ENCODE assay signal across 24 cellular contexts in the genomic region with DNA sequence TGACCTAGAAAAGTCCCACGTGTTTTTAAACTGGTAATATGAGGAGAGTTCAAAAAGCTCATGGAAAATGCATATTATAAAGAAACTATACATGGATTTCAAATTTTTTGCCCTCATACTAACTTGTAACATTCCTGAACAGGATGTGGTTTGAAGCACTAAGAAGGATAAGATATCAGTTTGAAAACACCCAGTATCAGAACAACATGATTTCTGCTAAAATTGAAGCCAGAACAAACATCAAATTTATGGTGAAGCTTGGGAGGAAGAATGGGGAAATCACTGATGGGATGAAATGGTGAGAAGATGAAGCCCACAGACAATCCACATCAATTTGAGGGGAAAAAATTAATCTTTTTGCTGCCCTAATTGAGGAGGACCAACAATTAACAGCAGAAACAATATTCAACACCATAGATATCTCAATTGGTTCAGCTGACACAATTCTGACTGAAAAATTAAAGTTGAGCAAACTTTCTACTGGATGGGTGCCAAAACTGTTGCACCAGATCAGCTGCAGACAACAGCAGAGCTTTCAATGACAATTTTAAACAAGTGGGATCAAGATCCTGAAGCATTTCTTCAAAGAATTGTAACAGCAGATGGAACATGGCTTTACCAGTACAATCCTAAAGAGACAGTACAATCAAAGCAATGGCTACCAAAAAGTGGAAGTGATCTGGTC.
DNase-seq lines count a peak whose midpoint lies in the region; ATAC-seq and TF ChIP-seq lines count a peak whose summit lies in the region.
"Had no signal": no experiment of that assay in that cellular context is flagged by ENCODE, and none has a peak within 500 bp of the region (broad histone marks: within the 10 kb centered on the region; RNA-seq: fewer than 3 reads in every experiment).

No MANE protein-coding gene starts in this region.

- no peak overlapping the region for H3K4me2 ChIP-seq in GM23248 (ENCODE audit: unreplicated experiment)
- H3K4me2 ChIP-seq: KMS-11 had no signal

- no peaks in the 10 kb centered on the region for H3K36me3 Mint-ChIP-seq in osteocyte (ENCODE audit: unreplicated experiment)
- no peaks in the 10 kb centered on the region for H3K36me3 Mint-ChIP-seq in T-helper 17 cell (ENCODE audit: low read depth)
- H3K36me3 Mint-ChIP-seq: activated naive CD4-positive, alpha-beta T cell treated with anti-CD3 and anti-CD28 coated beads, Interleukin-2, amount 10 ng/mL, durations not matched to agents 7 days and 5 days had no signal

- H3K4me3 ChIP-seq in GM23248 = no peak overlapping the region
- no peak overlapping the region for H3K4me3 ChIP-seq in adipocyte (ENCODE audit: low read length)
- H3K4me3 ChIP-seq: BLaER1 treated with 17β-estradiol and CSF1 and Interleukin-3, amounts not matched to agents 10 nM and 100 nM; cardiac muscle cell; lower lobe of right lung had no signal

- no peak for ATAC-seq in T-helper 17 cell
- no peak for ATAC-seq in HG02642 (IDR thresholded peaks at IDR 0.05; ENCODE audit: poor library complexity, unreplicated experiment)
- ATAC-seq: lower lobe of right lung had no signal

- in situ Hi-C loops in GM23248 (cut with MboI) = no loop called here

- DNase-seq in GM23248 (peak; percentile 28), adipocyte (ENCODE audit: low read depth) (peak; percentile 81), fibroblast of gingiva (ENCODE audit: low read depth) (peak; percentile 51), osteocyte (ENCODE audit: extremely low spot score, unreplicated experiment) (no peak), GM03348 (ENCODE audit: low spot score) (no peak), T-helper 17 cell (no peak)
- DNase-seq: activated B cell treated with CpG ODN at 0.5 μM for 24 hours; activated CD4-positive, alpha-beta T cell treated with anti-CD3 and anti-CD28 coated beads, Interleukin-2, amount 50 U/mL, for 4 hours; activated naive CD4-positive, alpha-beta T cell treated with anti-CD3 and anti-CD28 coated beads, Interleukin-2, amount 10 ng/mL, durations not matched to agents 7 days and 5 days; amygdala; HCEC 1CT; head of caudate nucleus; lower lobe of right lung; NCI-H1694 treated with DMSO at 0.1 percent for 48 hours; NCI-H526; SHP77 treated with DMSO at 0.1 percent for 48 hours; stimulated activated CD4-positive, alpha-beta T cell treated with anti-CD3 and anti-CD28 coated beads, Interleukin-4, amount 100 ng/mL, for 1 hour; trophoblast cell had no signal

- no peaks in the 10 kb centered on the region for H3K9me3 Mint-ChIP-seq in osteocyte (ENCODE audit: unreplicated experiment)
- H3K9me3 Mint-ChIP-seq: activated naive CD4-positive, alpha-beta T cell treated with anti-CD3 and anti-CD28 coated beads, Interleukin-2, amount 10 ng/mL, durations not matched to agents 7 days and 5 days had no signal

- H3K36me3 ChIP-seq in GM23248 (ENCODE audit: low read depth) = no peaks in the 10 kb centered on the region
- H3K36me3 ChIP-seq in adipocyte (ENCODE audit: control insufficient read depth, insufficient read depth, low read length, severe bottlenecking) = no peaks in the 10 kb centered on the region
- H3K36me3 ChIP-seq: BLaER1 treated with 17β-estradiol and CSF1 and Interleukin-3, amounts not matched to agents 10 nM and 100 nM; cardiac muscle cell; lower lobe of right lung had no signal

- H3K27ac ChIP-seq in GM23248 = no peak overlapping the region
- H3K27ac ChIP-seq: BLaER1 treated with 17β-estradiol and CSF1 and Interleukin-3, amounts not matched to agents 10 nM and 100 nM; cardiac muscle cell; KMS-11; lower lobe of right lung; parathyroid adenoma had no signal

- H3K27me3 Mint-ChIP-seq in osteocyte (ENCODE audit: unreplicated experiment) (no peaks in the 10 kb centered on the region), T-helper 17 cell (no peaks in the 10 kb centered on the region)
- H3K27me3 Mint-ChIP-seq: activated B cell treated with CpG ODN at 0.5 μM for 24 hours; activated naive CD4-positive, alpha-beta T cell treated with anti-CD3 and anti-CD28 coated beads, Interleukin-2, amount 10 ng/mL, durations not matched to agents 7 days and 5 days had no signal

- H3K27me3 ChIP-seq in GM23248 (replicated peaks; ENCODE audit: insufficient read depth) (no peaks in the 10 kb centered on the region), adipocyte (replicated peaks; ENCODE audit: control insufficient read depth, insufficient read depth, low read length) (no peaks in the 10 kb centered on the region)
- H3K27me3 ChIP-seq: BLaER1 treated with 17β-estradiol and CSF1 and Interleukin-3, amounts not matched to agents 10 nM and 100 nM; cardiac muscle cell had no signal

- no peak overlapping the region for H3K9ac ChIP-seq in GM23248
- no peak overlapping the region for H3K9ac ChIP-seq in adipocyte (ENCODE audit: low read length)
- H3K9ac ChIP-seq: BLaER1 treated with 17β-estradiol and CSF1 and Interleukin-3, amounts not matched to agents 10 nM and 100 nM; KMS-11; parathyroid adenoma had no signal

- H3K4me1 Mint-ChIP-seq in osteocyte (ENCODE audit: unreplicated experiment) = peaks cover 14% of the 10 kb centered on the region
- H3K4me1 Mint-ChIP-seq in T-helper 17 cell = no peaks in the 10 kb centered on the region
- H3K4me1 Mint-ChIP-seq: activated naive CD4-positive, alpha-beta T cell treated with anti-CD3 and anti-CD28 coated beads, Interleukin-2, amount 10 ng/mL, durations not matched to agents 7 days and 5 days had no signal

- no peaks in the 10 kb centered on the region for H3K9me2 ChIP-seq in GM23248 (ENCODE audit: insufficient read depth)

- H3K4me1 ChIP-seq in GM23248 (ENCODE audit: insufficient read depth) (peaks cover 4% of the 10 kb centered on the region; the same call in 1 of the 2 replicates), adipocyte (ENCODE audit: control insufficient read depth, insufficient read depth, low read length) (peaks cover 13% of the 10 kb centered on the region)
- H3K4me1 ChIP-seq: lower lobe of right lung, parathyroid adenoma had no signal

- H3K9me3 ChIP-seq in GM23248 (ENCODE audit: low read depth) (no peaks in the 10 kb centered on the region), adipocyte (ENCODE audit: control insufficient read depth, low read length) (no peaks in the 10 kb centered on the region), T-helper 17 cell (ENCODE audit: control insufficient read depth, low read length, poor library complexity, severe bottlenecking) (no peaks in the 10 kb centered on the region)
- H3K9me3 ChIP-seq: lower lobe of right lung had no signal

- no peak for TF ChIP-seq CTCF in osteocyte (IDR thresholded peaks at IDR 0.05)

- H3K27ac Mint-ChIP-seq in osteocyte (ENCODE audit: unreplicated experiment) = peak overlapping the region; percentile 21
- H3K27ac Mint-ChIP-seq in T-helper 17 cell = no peak overlapping the region
- H3K27ac Mint-ChIP-seq: activated B cell treated with CpG ODN at 0.5 μM for 24 hours; activated naive CD4-positive, alpha-beta T cell treated with anti-CD3 and anti-CD28 coated beads, Interleukin-2, amount 10 ng/mL, durations not matched to agents 7 days and 5 days; dendritic cell treated with granulocyte-macrophage colony-stimulating factor and Interleukin-4, amounts not matched to agents 40 ng/mL and 50 ng/mL, for 4 days had no signal

- no peaks in the 10 kb centered on the region for H3F3A ChIP-seq in GM23248 (ENCODE audit: insufficient read depth)

- H3K4me3 Mint-ChIP-seq in osteocyte (ENCODE audit: unreplicated experiment) (no peak overlapping the region), T-helper 17 cell (no peak overlapping the region)
- H3K4me3 Mint-ChIP-seq: activated B cell treated with CpG ODN at 0.5 μM for 24 hours; activated naive CD4-positive, alpha-beta T cell treated with anti-CD3 and anti-CD28 coated beads, Interleukin-2, amount 10 ng/mL, durations not matched to agents 7 days and 5 days; dendritic cell treated with granulocyte-macrophage colony-stimulating factor and Interleukin-4, amounts not matched to agents 40 ng/mL and 50 ng/mL, for 4 days had no signal

- H2AFZ ChIP-seq in GM23248 = no peak overlapping the region
- H2AFZ ChIP-seq: parathyroid adenoma had no signal

- H3K79me2 ChIP-seq in GM23248 (ENCODE audit: insufficient read depth) = no peaks in the 10 kb centered on the region
- H3K79me2 ChIP-seq: parathyroid adenoma had no signal

- WGBS in GM23248 (ENCODE audit: low coverage in 1 of 2, low lambda C conversion rate in 2 of 2, missing lambda C conversion rate in 2 of 2), 2 experiments = 23 to 32% methylated on average over 1 of the region's 1 CpG

- no peaks in the 10 kb centered on the region for H4K20me1 ChIP-seq in GM23248 (ENCODE audit: insufficient read depth)
- H4K20me1 ChIP-seq: BLaER1 treated with 17β-estradiol and CSF1 and Interleukin-3, amounts not matched to agents 10 nM and 100 nM had no signal

Comparison
In these comparisons a context has a peak if more than half of its experiments do, and no peak if none do; other contexts are left out.
1. DNase-seq: peak in GM23248 (single experiment), adipocyte (single experiment) and fibroblast of gingiva (single experiment); none in osteocyte (single experiment), GM03348 (single experiment) and T-helper 17 cell (0 of 3).